ENCODE assay signal across 18 cellular contexts in genomic region chr20:51571470-51571794, GRCh38. TPM values are rescaled to one million over a fixed set of nuclear protein-coding genes. Genes with fewer than 3 reads are reported as not detected.
"Had no signal": no experiment of that assay in that cellular context is flagged by ENCODE, and none has a peak within 500 bp of the region (broad histone marks: within the 10 kb centered on the region; RNA-seq: fewer than 3 reads in every experiment).

No MANE protein-coding gene starts in this region.

- H3K9me3 ChIP-seq: SJSA1 had no signal

- H3K27ac ChIP-seq: SJSA1, SK-N-MC had no signal

- H3K4me3 ChIP-seq: SJSA1, SK-N-MC had no signal

- ATAC-seq: Panc1, PC-3 had no signal

- H3K36me3 ChIP-seq: SJSA1 had no signal

- DNase-seq: KBM-7, MV-4-11, NCI-H1048, NCI-H1105, NCI-H1417, NCI-H1436 treated with DMSO at 0.1 percent for 48 hours, NCI-H1694, NCI-H187 treated with DMSO at 0.1 percent for 48 hours, NCI-H2029 treated with DMSO at 0.1 percent for 48 hours, NCI-H2227 treated with DMSO at 0.1 percent for 48 hours, NCI-H524, NCI-H69, NCI-H774, PC-3, SIG-M5 had no signal

RNA-seq across cellular contexts. Expression of gene NFATC2, which starts 28.9 kb away (rescaled TPM):
- total RNA-seq: SJSA1 had no signal
